ENCODE assay signal across 31 cellular contexts in the genomic region with DNA sequence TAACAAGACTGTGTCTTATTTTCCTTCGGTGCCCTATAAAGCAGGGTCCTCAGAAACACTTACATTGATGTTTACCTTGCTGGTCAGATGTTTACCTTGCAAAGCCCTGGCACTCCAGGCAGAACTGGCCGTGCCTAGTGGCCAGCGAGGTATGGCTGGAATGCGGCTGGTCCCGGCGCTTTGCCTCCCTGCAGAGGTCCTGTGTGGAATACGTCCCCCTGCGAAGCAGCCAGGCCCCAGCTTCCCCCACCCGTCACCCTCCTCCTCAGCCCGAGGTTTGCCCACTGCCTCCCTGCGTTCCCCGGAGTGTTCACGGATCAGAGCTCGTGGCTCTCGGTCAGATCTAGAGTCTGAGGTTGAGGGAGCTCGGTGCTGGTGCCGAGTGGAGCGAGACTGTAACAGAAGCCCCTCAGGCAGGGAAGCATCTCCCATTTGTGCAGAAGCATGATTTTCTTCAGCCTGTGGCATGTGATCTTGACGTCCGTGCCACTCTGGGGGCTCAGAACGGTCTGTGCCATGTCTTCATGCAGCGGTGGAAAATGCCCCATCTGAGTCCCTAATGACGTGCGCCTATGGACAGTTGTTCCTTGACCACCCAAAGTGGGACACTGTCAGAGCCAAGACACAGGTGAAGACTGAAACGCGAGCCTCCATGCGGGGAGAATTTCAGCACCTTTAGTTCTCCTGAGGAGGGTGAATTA. TPM values are rescaled to one million over a fixed set of nuclear protein-coding genes. Genes with fewer than 3 reads are reported as not detected.
DNase-seq lines count a peak whose midpoint lies in the region; ATAC-seq and TF ChIP-seq lines count a peak whose summit lies in the region.
"Had no signal": no experiment of that assay in that cellular context is flagged by ENCODE, and none has a peak within 500 bp of the region (broad histone marks: within the 10 kb centered on the region; RNA-seq: fewer than 3 reads in every experiment).

No MANE protein-coding gene starts in this region.

- no peak overlapping the region for H4K91ac ChIP-seq in neuronal stem cell (ENCODE audit: low read depth, low read length, poor library complexity)

- no peak overlapping the region for H3K14ac ChIP-seq in neuronal stem cell (ENCODE audit: low read length)

- H3K79me2 ChIP-seq in PC-3 (ENCODE audit: low read length) (no peaks in the 10 kb centered on the region), smooth muscle cell (ENCODE audit: low read depth) (no peaks in the 10 kb centered on the region)
- H3K79me2 ChIP-seq: hepatocyte had no signal

- H3K9ac ChIP-seq in BLaER1 treated with 17β-estradiol and CSF1 and Interleukin-3, amounts not matched to agents 10 nM and 100 nM, result no peak overlapping the region
- no peak overlapping the region for H3K9ac ChIP-seq in PC-3 (ENCODE audit: low read length)
- no peak overlapping the region for H3K9ac ChIP-seq in neuronal stem cell (ENCODE audit: low read depth, low read length, poor library complexity)
- H3K9ac ChIP-seq in smooth muscle cell (ENCODE audit: low read depth), result no peak overlapping the region
- H3K9ac ChIP-seq: KMS-11 had no signal

- peak overlapping the region; percentile 63 for H2AK5ac ChIP-seq in neuronal stem cell (ENCODE audit: low read depth, low read length)

- H3K4me1 ChIP-seq in BLaER1 treated with 17β-estradiol and CSF1 and Interleukin-3, amounts not matched to agents 10 nM and 100 nM, result peaks cover 0 to 30% (median 23%) of the 10 kb centered on the region in 10 experiments; a peak in 16 of 20 replicates
- H3K4me1 ChIP-seq in PC-3 (ENCODE audit: insufficient read depth, low read length) (no peaks in the 10 kb centered on the region), neuronal stem cell (ENCODE audit: control insufficient read depth in 2 of 2, insufficient read depth in 1 of 2, low read depth in 1 of 2, low read length in 2 of 2) (peaks cover 0 to 5% of the 10 kb centered on the region in 2 donors), smooth muscle cell (ENCODE audit: low read depth) (no peaks in the 10 kb centered on the region)
- H3K4me1 ChIP-seq: gastrocnemius medialis, SJCRH30, suprapubic skin had no signal

- H3K9me2 ChIP-seq in PC-3 (replicated peaks; ENCODE audit: low read length), result no peaks in the 10 kb centered on the region

- peaks cover 0 to 5% (median 0%) of the 10 kb centered on the region in 11 experiments; a peak in 3 of 22 replicates for H4K20me1 ChIP-seq in BLaER1 treated with 17β-estradiol and CSF1 and Interleukin-3, amounts not matched to agents 10 nM and 100 nM
- H4K20me1 ChIP-seq in PC-3 (ENCODE audit: low read length) (no peaks in the 10 kb centered on the region), smooth muscle cell (ENCODE audit: low read depth) (no peaks in the 10 kb centered on the region)

- no peak overlapping the region for H3K27ac ChIP-seq in BLaER1 treated with 17β-estradiol and CSF1 and Interleukin-3, amounts not matched to agents 10 nM and 100 nM
- H3K27ac ChIP-seq in PC-3 (ENCODE audit: low read length) (no peak overlapping the region), neuronal stem cell (replicated peaks; ENCODE audit: low read length) (no peak overlapping the region), smooth muscle cell (ENCODE audit: low read depth) (no peak overlapping the region)
- H3K27ac ChIP-seq: gastrocnemius medialis, hepatocyte, HL-60, KMS-11, SJCRH30, suprapubic skin had no signal

- no CpG with 5 or more reads among the region's 27 CpGs for WGBS in neuronal stem cell (ENCODE audit: extremely low coverage in 2 of 2, insufficient read length in 2 of 2, insufficient replicate concordance in 1 of 2), 2 donors
- 71% methylated on average over 27 of the region's 27 CpGs for WGBS in smooth muscle cell (ENCODE audit: low lambda C conversion rate)

- no peak overlapping the region for H2BK12ac ChIP-seq in neuronal stem cell (ENCODE audit: low read length)

- POLR2A ChIA-PET in PC-3 (lab: Charles Lee; ENCODE audit: unreplicated experiment), result no interaction called here

- no peaks in the 10 kb centered on the region for H3K79me1 ChIP-seq in neuronal stem cell (ENCODE audit: low read depth, low read length)

- no peaks in the 10 kb centered on the region for H3F3A ChIP-seq in PC-3 (ENCODE audit: low read length, unreplicated experiment)
- no peaks in the 10 kb centered on the region for H3F3A ChIP-seq in smooth muscle cell (ENCODE audit: low read depth)

- ATAC-seq in PC-3, result 0 out of 2 replicates have a peak, but pooled peaks have one; percentile 31
- ATAC-seq in HG03159 (IDR thresholded peaks at IDR 0.05; ENCODE audit: unreplicated experiment), result no peak
- no peak for ATAC-seq in HG03175 (IDR thresholded peaks at IDR 0.05; ENCODE audit: unreplicated experiment)
- ATAC-seq: gastrocnemius medialis, left lobe of liver had no signal

- TF ChIP-seq CTCF in PC-3 (conservative IDR thresholded peaks at IDR 0.05; ENCODE audit: low read depth, low read length) (no peak), smooth muscle cell (IDR thresholded peaks at IDR 0.05; ENCODE audit: borderline replicate concordance, insufficient read depth, poor library complexity, severe bottlenecking) (no peak)

- H3K4me2 ChIP-seq in BLaER1 treated with 17β-estradiol and CSF1 and Interleukin-3, amounts not matched to agents 10 nM and 100 nM, result peak overlapping the region in 8 of 11 experiments; percentile 56 to 78 (median 60); a peak in 15 of 22 replicates
- H3K4me2 ChIP-seq in PC-3 (ENCODE audit: low read length), result no peak overlapping the region
- no peak overlapping the region for H3K4me2 ChIP-seq in neuronal stem cell (ENCODE audit: insufficient read depth, low read length, poor library complexity, severe bottlenecking)
- H3K4me2 ChIP-seq in smooth muscle cell, result no peak overlapping the region
- H3K4me2 ChIP-seq: hepatocyte, KMS-11 had no signal

- peaks cover 0 to 9% (median 0%) of the 10 kb centered on the region in 11 experiments; a peak in 6 of 22 replicates for H3K9me3 ChIP-seq in BLaER1 treated with 17β-estradiol and CSF1 and Interleukin-3, amounts not matched to agents 10 nM and 100 nM (replicated peaks in 1 of 11)
- no peaks in the 10 kb centered on the region for H3K9me3 ChIP-seq in PC-3 (ENCODE audit: low read length)
- H3K9me3 ChIP-seq in neuronal stem cell (replicated peaks in 1 of 2; ENCODE audit: control insufficient read depth in 2 of 2, insufficient read depth in 1 of 2, low read depth in 1 of 2, low read length in 2 of 2), result peaks cover 0 to 4% of the 10 kb centered on the region in 2 donors
- H3K9me3 ChIP-seq in smooth muscle cell (replicated peaks; ENCODE audit: low read depth), result no peaks in the 10 kb centered on the region
- H3K9me3 ChIP-seq: gastrocnemius medialis, SJCRH30, suprapubic skin had no signal

- no peak overlapping the region for H4K8ac ChIP-seq in neuronal stem cell (ENCODE audit: low read depth, low read length)

- CTCF ChIA-PET in PC-3 (lab: Charles Lee), result no interaction called here

- H2BK120ac ChIP-seq in neuronal stem cell (ENCODE audit: low read depth, low read length), result no peak overlapping the region

- no peak overlapping the region for H2BK15ac ChIP-seq in neuronal stem cell (ENCODE audit: low read length)

- H3K4me3 ChIP-seq in BLaER1 treated with 17β-estradiol and CSF1 and Interleukin-3, amounts not matched to agents 10 nM and 100 nM, result no peak overlapping the region
- H3K4me3 ChIP-seq in PC-3 (ENCODE audit: low read length), result no peak overlapping the region
- H3K4me3 ChIP-seq in neuronal stem cell (ENCODE audit: low read length in 2 of 2), result no peak overlapping the region
- no peak overlapping the region for H3K4me3 ChIP-seq in smooth muscle cell
- H3K4me3 ChIP-seq: gastrocnemius medialis, hepatocyte, SJCRH30, suprapubic skin had no signal

- H3K18ac ChIP-seq in neuronal stem cell (ENCODE audit: low read length), result peak overlapping the region; percentile 68

- DNase-seq in PC-3 (no peak), iPS-NIHi7 (ENCODE audit: extremely low spot score) (peak; percentile 32), neuronal stem cell (ENCODE audit: low spot score) (no peak), pons (ENCODE audit: low spot score) (no peak), smooth muscle cell (lab: John Stamatoyannopoulos, UW; ENCODE audit: unreplicated experiment) (no peak)
- DNase-seq: activated CD4-positive, alpha-beta T cell treated with anti-CD3 and anti-CD28 coated beads, Interleukin-2, amount 10 ng/mL, durations not matched to agents 24 days and 14 days; activated effector memory CD4-positive, alpha-beta T cell treated with anti-CD3 and anti-CD28 coated beads, Interleukin-2, amount 50 U/mL, for 16 hours; activated T-cell treated with anti-CD3 and anti-CD28 coated beads, Interleukin-2, amount 50 U/mL, for 1 hour; CD4-positive, CD25-positive, alpha-beta regulatory T cell; gastrocnemius medialis; GOT3; immature natural killer cell; NCI-H1436; NCI-H774; occipital lobe; SJCRH30; stimulated activated naive CD4-positive, alpha-beta T cell; T-helper 9 cell had no signal

- H3K23ac ChIP-seq in neuronal stem cell (ENCODE audit: low read depth, low read length, poor library complexity), result no peak overlapping the region

- H2BK5ac ChIP-seq in neuronal stem cell (ENCODE audit: low read length), result no peak overlapping the region

- peaks cover 0 to 16% (median 9%) of the 10 kb centered on the region in 11 experiments; a peak in 15 of 22 replicates for H3K27me3 ChIP-seq in BLaER1 treated with 17β-estradiol and CSF1 and Interleukin-3, amounts not matched to agents 10 nM and 100 nM
- H3K27me3 ChIP-seq in PC-3 (ENCODE audit: low read length), result no peaks in the 10 kb centered on the region
- H3K27me3 ChIP-seq in neuronal stem cell (ENCODE audit: control insufficient read depth in 3 of 3, insufficient read depth in 3 of 3, low read depth in 1 of 3, low read length in 3 of 3), result no peaks in the 10 kb centered on the region
- no peaks in the 10 kb centered on the region for H3K27me3 ChIP-seq in smooth muscle cell (ENCODE audit: low read depth)
- H3K27me3 ChIP-seq: gastrocnemius medialis, hepatocyte, SJCRH30, suprapubic skin had no signal

- intact Hi-C loops in PC-3 (cut with micrococcal nuclease), result no loop called here

- BruUV-seq in PC-3 (replicated peaks; lab: Mats Ljungman, UMichigan), result no TSS peak

- H2AFZ ChIP-seq in PC-3 (ENCODE audit: low read length) (no peak overlapping the region), neuronal stem cell (ENCODE audit: low read length) (no peak overlapping the region), smooth muscle cell (ENCODE audit: low read depth) (no peak overlapping the region)
- H2AFZ ChIP-seq: hepatocyte had no signal

- H3K36me3 ChIP-seq in BLaER1 treated with 17β-estradiol and CSF1 and Interleukin-3, amounts not matched to agents 10 nM and 100 nM, result no peaks in the 10 kb centered on the region
- H3K36me3 ChIP-seq in PC-3 (ENCODE audit: low read depth, low read length) (no peaks in the 10 kb centered on the region), neuronal stem cell (replicated peaks in 1 of 2; ENCODE audit: control insufficient read depth in 2 of 2, insufficient read depth in 2 of 2, low read length in 2 of 2) (no peaks in the 10 kb centered on the region), smooth muscle cell (ENCODE audit: low read depth) (no peaks in the 10 kb centered on the region)
- H3K36me3 ChIP-seq: gastrocnemius medialis, SJCRH30, suprapubic skin had no signal

- no peak overlapping the region for H3K4ac ChIP-seq in neuronal stem cell (ENCODE audit: low read length)

RNA-seq across cellular contexts. Expression of a gene that starts 54.8 kb away (rescaled TPM):
- total RNA-seq in PC-3 (2014; rRNA removed) (not detected in 2 replicates), smooth muscle cell (not detected in 2 replicates)
- polyA plus RNA-seq in neuronal stem cell (2013, experiment 1 of 2), result 12.8 TPM
- polyA plus RNA-seq in neuronal stem cell (2013, experiment 2 of 2), result 14.4 TPM
- not detected in 2 replicates for polyA plus RNA-seq in smooth muscle cell
- total RNA-seq: activated CD4-positive, alpha-beta T cell treated with anti-CD3 and anti-CD28 coated beads, Interleukin-2, amount 10 ng/mL, durations not matched to agents 24 days and 14 days; activated CD8-positive, alpha-beta memory T cell treated with anti-CD3 and anti-CD28 coated beads for 36 hours; CD4-positive, CD25-positive, alpha-beta regulatory T cell; endothelial cell of umbilical vein; fibroblast of lung; gastrocnemius medialis; hepatocyte; left lobe of liver; pulmonary artery endothelial cell; SJCRH30; urinary bladder had no signal
- polyA plus RNA-seq: CD4-positive, CD25-positive, alpha-beta regulatory T cell; endothelial cell of umbilical vein; fibroblast of lung; immature natural killer cell; urinary bladder had no signal

Comparison
In these comparisons a context has a peak if more than half of its experiments do, and no peak if none do; other contexts are left out.
1. H3K4me2 ChIP-seq: peak in BLaER1 treated with 17β-estradiol and CSF1 and Interleukin-3, amounts not matched to agents 10 nM and 100 nM (8 of 11); none in PC-3 (single experiment), neuronal stem cell (single experiment) and smooth muscle cell (single experiment).